Comparison of ENCODE assay signal across 23 cellular contexts in the genomic region with DNA sequence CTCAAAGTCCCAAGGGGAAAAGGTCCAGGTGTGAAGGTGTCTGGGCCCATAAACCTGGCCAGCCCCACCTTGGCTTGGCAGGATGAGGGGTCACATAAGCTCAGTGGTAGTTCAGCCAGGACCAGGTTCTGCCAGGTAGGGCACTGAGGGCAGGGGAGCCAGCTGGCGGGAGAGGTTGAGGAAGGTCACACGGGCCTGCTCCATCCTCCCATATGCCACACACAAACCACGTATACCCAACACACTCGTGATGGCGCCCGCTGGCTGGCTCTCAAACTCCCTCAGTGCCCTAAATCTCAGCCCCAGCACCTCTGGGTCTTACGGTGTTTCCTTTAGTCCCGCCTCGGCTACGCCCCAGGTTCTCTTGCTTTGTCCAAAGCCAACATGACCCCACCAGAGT.
DNase-seq lines count a peak whose midpoint lies in the region; ATAC-seq and TF ChIP-seq lines count a peak whose summit lies in the region.
"Had no signal": no experiment of that assay in that cellular context is flagged by ENCODE, and none has a peak within 500 bp of the region (broad histone marks: within the 10 kb centered on the region; RNA-seq: fewer than 3 reads in every experiment).

No MANE protein-coding gene starts in this region.

- peaks cover 12% of the 10 kb centered on the region for H3K27me3 Mint-ChIP-seq in dendritic cell treated with granulocyte-macrophage colony-stimulating factor and Interleukin-4, amounts not matched to agents 40 ng/mL and 50 ng/mL, for 4 days

- no peak overlapping the region for H4K8ac ChIP-seq in neuronal stem cell (ENCODE audit: low read depth, low read length)

- DNase-seq in right cardiac atrium (peak in 2 of 3 donors; percentile 30 to 33), right atrium auricular region (ENCODE audit: low spot score) (no peak), neuronal stem cell (ENCODE audit: low spot score) (no peak), upper lobe of right lung (peak; percentile 54), Karpas-422 (no peak)
- DNase-seq: Calu3; CD4-positive, alpha-beta memory T cell; EL; HCEC 1CT; KBM-7; NCI-H1417 treated with DMSO at 0.1 percent for 48 hours; NCI-H1930; NCI-H226; NCI-H524; NCI-H82; OCI-M1; SIG-M5 had no signal

- no peaks in the 10 kb centered on the region for H3K36me3 ChIP-seq in right atrium auricular region
- H3K36me3 ChIP-seq in neuronal stem cell (replicated peaks in 1 of 2; ENCODE audit: control insufficient read depth in 2 of 2, insufficient read depth in 2 of 2, low read length in 2 of 2): no peaks in the 10 kb centered on the region
- no peaks in the 10 kb centered on the region for H3K36me3 ChIP-seq in upper lobe of right lung
- H3K36me3 ChIP-seq in Karpas-422 (ENCODE audit: insufficient read depth, low read length): no peaks in the 10 kb centered on the region

- TF ChIP-seq CTCF in right atrium auricular region (IDR thresholded peaks at IDR 0.05) (no peak), upper lobe of right lung (IDR thresholded peaks at IDR 0.05) (no peak)

- no peaks in the 10 kb centered on the region for H4K20me1 ChIP-seq in Karpas-422 (ENCODE audit: insufficient read depth, low read depth, low read length)

- peak overlapping the region; percentile 90 for H2AK5ac ChIP-seq in neuronal stem cell (ENCODE audit: low read depth, low read length)

- no peaks in the 10 kb centered on the region for H3K9me3 ChIP-seq in right cardiac atrium (ENCODE audit: control insufficient read depth, low read length)
- H3K9me3 ChIP-seq in right atrium auricular region: peaks cover 0 to 11% of the 10 kb centered on the region in 2 donors
- peaks cover 3 to 6% of the 10 kb centered on the region in 2 donors for H3K9me3 ChIP-seq in neuronal stem cell (replicated peaks in 1 of 2; ENCODE audit: control insufficient read depth in 2 of 2, insufficient read depth in 1 of 2, low read depth in 1 of 2, low read length in 2 of 2)
- no peaks in the 10 kb centered on the region for H3K9me3 ChIP-seq in upper lobe of right lung
- H3K9me3 ChIP-seq in Karpas-422 (ENCODE audit: low read length): no peaks in the 10 kb centered on the region

- peaks cover 9% of the 10 kb centered on the region for H3K4me1 ChIP-seq in right cardiac atrium (ENCODE audit: control insufficient read depth, insufficient read depth, low read length)
- peaks cover 0 to 19% of the 10 kb centered on the region in 2 donors for H3K4me1 ChIP-seq in right atrium auricular region
- H3K4me1 ChIP-seq in neuronal stem cell (ENCODE audit: control insufficient read depth in 2 of 2, insufficient read depth in 1 of 2, low read depth in 1 of 2, low read length in 2 of 2): peaks cover 1 to 33% of the 10 kb centered on the region in 2 donors
- H3K4me1 ChIP-seq in upper lobe of right lung: peaks cover 12% of the 10 kb centered on the region
- no peaks in the 10 kb centered on the region for H3K4me1 ChIP-seq in Karpas-422 (ENCODE audit: low read length)

- peak overlapping the region; percentile 5 for H3K23ac ChIP-seq in neuronal stem cell (ENCODE audit: low read depth, low read length, poor library complexity)

- H3K4ac ChIP-seq in neuronal stem cell (ENCODE audit: low read length): peak overlapping the region; percentile 4

- H3K79me2 ChIP-seq in Karpas-422 (ENCODE audit: low read length): no peaks in the 10 kb centered on the region

- H3K9me2 ChIP-seq in Karpas-422 (replicated peaks; ENCODE audit: insufficient read depth, low read length): no peaks in the 10 kb centered on the region

- H2AFZ ChIP-seq in neuronal stem cell (ENCODE audit: low read length) (no peak overlapping the region), Karpas-422 (ENCODE audit: low read length) (no peak overlapping the region)
- H2AFZ ChIP-seq: GM23338 had no signal

- peak overlapping the region; percentile 91 for H3K18ac ChIP-seq in neuronal stem cell (ENCODE audit: low read length)

- H3K9me3 Mint-ChIP-seq in dendritic cell treated with granulocyte-macrophage colony-stimulating factor and Interleukin-4, amounts not matched to agents 40 ng/mL and 50 ng/mL, for 4 days: no peaks in the 10 kb centered on the region

- H2BK15ac ChIP-seq in neuronal stem cell (ENCODE audit: low read length): peak overlapping the region; percentile 79

- H3K14ac ChIP-seq in neuronal stem cell (ENCODE audit: low read length): no peak overlapping the region

- no peaks in the 10 kb centered on the region for H3K36me3 Mint-ChIP-seq in dendritic cell treated with granulocyte-macrophage colony-stimulating factor and Interleukin-4, amounts not matched to agents 40 ng/mL and 50 ng/mL, for 4 days (ENCODE audit: low read depth)
- H3K36me3 Mint-ChIP-seq: CD4-positive, alpha-beta memory T cell had no signal

- H3K27ac ChIP-seq in right cardiac atrium (ENCODE audit: low read length) (no peak overlapping the region), right atrium auricular region (no peak overlapping the region), neuronal stem cell (replicated peaks; ENCODE audit: low read length) (no peak overlapping the region), upper lobe of right lung (no peak overlapping the region), Karpas-422 (ENCODE audit: low read length) (no peak overlapping the region)

- H2BK12ac ChIP-seq in neuronal stem cell (ENCODE audit: low read length): peak overlapping the region; percentile 95

- ATAC-seq in right cardiac atrium: no peak
- ATAC-seq in upper lobe of right lung: no peak
- no peak for ATAC-seq in GM21360 (IDR thresholded peaks at IDR 0.05; ENCODE audit: unreplicated experiment)
- ATAC-seq in HG03342 (IDR thresholded peaks at IDR 0.05; ENCODE audit: unreplicated experiment): no peak
- ATAC-seq: A549, GM12878, GM23338 had no signal

- H2BK120ac ChIP-seq in neuronal stem cell (ENCODE audit: low read depth, low read length): peak overlapping the region; percentile 4

- peak overlapping the region; percentile 31 for H3K27ac Mint-ChIP-seq in dendritic cell treated with granulocyte-macrophage colony-stimulating factor and Interleukin-4, amounts not matched to agents 40 ng/mL and 50 ng/mL, for 4 days
- H3K27ac Mint-ChIP-seq: GM23338 had no signal

- intact Hi-C loops in right cardiac atrium (cut with DNase I) (no loop called here), upper lobe of right lung (cut with DNase I) (no loop called here)
- intact Hi-C loops in dendritic cell treated with granulocyte-macrophage colony-stimulating factor and Interleukin-4, amounts not matched to agents 40 ng/mL and 50 ng/mL, for 4 days (cut with micrococcal nuclease): no loop called here

- peaks cover 31% of the 10 kb centered on the region for H3K4me1 Mint-ChIP-seq in dendritic cell treated with granulocyte-macrophage colony-stimulating factor and Interleukin-4, amounts not matched to agents 40 ng/mL and 50 ng/mL, for 4 days (ENCODE audit: low read depth)

- no peak overlapping the region for H3K9ac ChIP-seq in neuronal stem cell (ENCODE audit: low read depth, low read length, poor library complexity)
- no peak overlapping the region for H3K9ac ChIP-seq in Karpas-422 (ENCODE audit: low read length)

- H3K4me3 ChIP-seq in right cardiac atrium (ENCODE audit: low read length) (no peak overlapping the region), right atrium auricular region (no peak overlapping the region), neuronal stem cell (ENCODE audit: low read length in 2 of 2) (no peak overlapping the region), upper lobe of right lung (no peak overlapping the region), Karpas-422 (ENCODE audit: low read length) (no peak overlapping the region)
- H3K4me3 ChIP-seq: A549, GM12878, GM23338 had no signal

- peaks cover 2% of the 10 kb centered on the region for H3K79me1 ChIP-seq in neuronal stem cell (ENCODE audit: low read depth, low read length)

- peak overlapping the region; percentile 33 for H2BK5ac ChIP-seq in neuronal stem cell (ENCODE audit: low read length)

- H3K27me3 ChIP-seq in right cardiac atrium (ENCODE audit: control insufficient read depth, insufficient read depth): no peaks in the 10 kb centered on the region
- H3K27me3 ChIP-seq in right atrium auricular region: no peaks in the 10 kb centered on the region
- H3K27me3 ChIP-seq in neuronal stem cell (ENCODE audit: control insufficient read depth in 3 of 3, insufficient read depth in 3 of 3, low read depth in 1 of 3, low read length in 3 of 3): no peaks in the 10 kb centered on the region
- H3K27me3 ChIP-seq in upper lobe of right lung: no peaks in the 10 kb centered on the region
- H3K27me3 ChIP-seq in Karpas-422 (ENCODE audit: low read length): no peaks in the 10 kb centered on the region

- H3K4me3 Mint-ChIP-seq in dendritic cell treated with granulocyte-macrophage colony-stimulating factor and Interleukin-4, amounts not matched to agents 40 ng/mL and 50 ng/mL, for 4 days: no peak overlapping the region
- H3K4me3 Mint-ChIP-seq: CD4-positive, alpha-beta memory T cell; GM23338 had no signal

- H4K91ac ChIP-seq in neuronal stem cell (ENCODE audit: low read depth, low read length, poor library complexity): peak overlapping the region; percentile 99

- 93% methylated on average over 10 of the region's 10 CpGs for WGBS in right cardiac atrium
- no CpG with 5 or more reads among the region's 10 CpGs for WGBS in neuronal stem cell (ENCODE audit: extremely low coverage in 2 of 2, insufficient read length in 2 of 2, insufficient replicate concordance in 1 of 2), 2 donors

- no peak overlapping the region for H3K4me2 ChIP-seq in neuronal stem cell (ENCODE audit: insufficient read depth, low read length, poor library complexity, severe bottlenecking)
- H3K4me2 ChIP-seq in Karpas-422 (ENCODE audit: low read depth, low read length, poor library complexity, severe bottlenecking): no peak overlapping the region
- H3K4me2 ChIP-seq: A549, GM23338 had no signal

Comparison
In these comparisons a context has a peak if more than half of its experiments do, and no peak if none do; other contexts are left out.
1. DNase-seq: peak in right cardiac atrium (2 of 3) and upper lobe of right lung (single experiment); none in right atrium auricular region (single experiment), neuronal stem cell (single experiment) and Karpas-422 (single experiment).